ENCODE assay signal across 8 cellular contexts in genomic region chr4:56981795-56982201, GRCh38. TPM values are rescaled to one million over a fixed set of nuclear protein-coding genes. Genes with fewer than 3 reads are reported as not detected.
DNase-seq lines count a peak whose midpoint lies in the region; ATAC-seq and TF ChIP-seq lines count a peak whose summit lies in the region.

No MANE protein-coding gene starts in this region.

- intact Hi-C loops in activated CD4-positive, alpha-beta memory T cell treated with anti-CD3 and anti-CD28 coated beads for 36 hours (cut with micrococcal nuclease) = no loop called here

- peaks cover 23% of the 10 kb centered on the region for H3K36me3 Mint-ChIP-seq in activated naive CD4-positive, alpha-beta T cell treated with anti-CD3 and anti-CD28 coated beads, Interleukin-2, amount 10 ng/mL, durations not matched to agents 7 days and 5 days
- peaks cover 22% of the 10 kb centered on the region for H3K36me3 Mint-ChIP-seq in activated CD4-positive, alpha-beta memory T cell treated with anti-CD3 and anti-CD28 coated beads for 36 hours

- peak overlapping the region; percentile 15 for H3K4me3 Mint-ChIP-seq in activated naive CD4-positive, alpha-beta T cell treated with anti-CD3 and anti-CD28 coated beads, Interleukin-2, amount 10 ng/mL, durations not matched to agents 7 days and 5 days
- H3K4me3 Mint-ChIP-seq in activated CD4-positive, alpha-beta memory T cell treated with anti-CD3 and anti-CD28 coated beads for 36 hours = peak overlapping the region; percentile 51
- peak overlapping the region; percentile 68 to 94 for H3K4me3 Mint-ChIP-seq in stimulated activated naive CD8-positive, alpha-beta T cell treated with anti-CD3 and anti-CD28 coated beads, Interleukin-15, amount 100 ng/mL, for 72 hours

- H3K4me1 ChIP-seq in HAP-1 = peaks cover 8% of the 10 kb centered on the region

- H3K36me3 ChIP-seq in HAP-1 (replicated peaks) = peaks cover 15% of the 10 kb centered on the region

- H3K4me1 Mint-ChIP-seq in activated naive CD4-positive, alpha-beta T cell treated with anti-CD3 and anti-CD28 coated beads, Interleukin-2, amount 10 ng/mL, durations not matched to agents 7 days and 5 days = peaks cover 37% of the 10 kb centered on the region
- H3K4me1 Mint-ChIP-seq in activated CD4-positive, alpha-beta memory T cell treated with anti-CD3 and anti-CD28 coated beads for 36 hours (ENCODE audit: low read depth) = peaks cover 50% of the 10 kb centered on the region
- H3K4me1 Mint-ChIP-seq in stimulated activated naive CD8-positive, alpha-beta T cell treated with anti-CD3 and anti-CD28 coated beads, Interleukin-15, amount 100 ng/mL, for 72 hours = peaks cover 49% of the 10 kb centered on the region

- H3K27ac Mint-ChIP-seq in activated naive CD4-positive, alpha-beta T cell treated with anti-CD3 and anti-CD28 coated beads, Interleukin-2, amount 10 ng/mL, durations not matched to agents 7 days and 5 days = peak overlapping the region; percentile 49
- peak overlapping the region; percentile 71 for H3K27ac Mint-ChIP-seq in activated CD4-positive, alpha-beta memory T cell treated with anti-CD3 and anti-CD28 coated beads for 36 hours
- peak overlapping the region; percentile 2 to 63 for H3K27ac Mint-ChIP-seq in stimulated activated naive CD8-positive, alpha-beta T cell treated with anti-CD3 and anti-CD28 coated beads, Interleukin-15, amount 100 ng/mL, for 72 hours

- no peaks in the 10 kb centered on the region for H3K9me3 ChIP-seq in HAP-1

- POLR2A ChIA-PET in activated CD4-positive, alpha-beta memory T cell treated with anti-CD3 and anti-CD28 coated beads for 36 hours (lab: Charles Lee) = interaction anchor here (0.7 kb wide), 1 partner anchor 83 kb away, joined by 3 read pairs; no protein-coding TSS in a partner anchor

- no peak for TF ChIP-seq CTCF in fibroblast of the aortic adventitia (IDR thresholded peaks at IDR 0.05; ENCODE audit: insufficient read depth, low read length)

- in situ Hi-C loops in HAP-1 (cut with MboI; ENCODE audit: low sequenced_read_pairs) = no loop called here

- no peaks in the 10 kb centered on the region for H3K27me3 ChIP-seq in HAP-1 (ENCODE audit: low read depth)

- ATAC-seq in stimulated activated naive CD8-positive, alpha-beta T cell treated with anti-CD3 and anti-CD28 coated beads, Interleukin-15, amount 100 ng/mL, for 72 hours = no peak
- no peak for ATAC-seq in HG02642 (IDR thresholded peaks at IDR 0.05; ENCODE audit: poor library complexity, unreplicated experiment)

- H3K27me3 Mint-ChIP-seq in activated naive CD4-positive, alpha-beta T cell treated with anti-CD3 and anti-CD28 coated beads, Interleukin-2, amount 10 ng/mL, durations not matched to agents 7 days and 5 days = no peaks in the 10 kb centered on the region
- H3K27me3 Mint-ChIP-seq in activated CD4-positive, alpha-beta memory T cell treated with anti-CD3 and anti-CD28 coated beads for 36 hours = no peaks in the 10 kb centered on the region
- no peaks in the 10 kb centered on the region for H3K27me3 Mint-ChIP-seq in stimulated activated naive CD8-positive, alpha-beta T cell treated with anti-CD3 and anti-CD28 coated beads, Interleukin-15, amount 100 ng/mL, for 72 hours

- no peak for DNase-seq in activated naive CD4-positive, alpha-beta T cell treated with anti-CD3 and anti-CD28 coated beads, Interleukin-2, amount 10 ng/mL, durations not matched to agents 7 days and 5 days
- no peak for DNase-seq in activated naive CD4-positive, alpha-beta T cell treated with anti-CD3 and anti-CD28 coated beads, Interleukin-2, amount 50 U/mL, for 16 hours
- DNase-seq in activated CD4-positive, alpha-beta memory T cell treated with anti-CD3 and anti-CD28 coated beads for 36 hours = no peak
- DNase-seq in fibroblast of the aortic adventitia (ENCODE audit: low read depth) = peak; percentile 81
- no peak for DNase-seq in stimulated activated naive CD8-positive, alpha-beta T cell treated with anti-CD3 and anti-CD28 coated beads, Interleukin-15, amount 100 ng/mL, for 72 hours
- no peak for DNase-seq in HAP-1 (ENCODE audit: low spot score in 2 of 2)
- DNase-seq in NCI-H146 treated with DMSO at 0.1 percent for 48 hours (lab: John Stamatoyannopoulos, UW; ENCODE audit: unreplicated experiment) = no peak

- H3K4me3 ChIP-seq in fibroblast of the aortic adventitia (ENCODE audit: low read depth, low read length) (peak overlapping the region; percentile 40), HAP-1 (no peak overlapping the region)

- CTCF ChIA-PET in activated naive CD4-positive, alpha-beta T cell treated with anti-CD3 and anti-CD28 coated beads, Interleukin-2, amount 10 ng/mL, durations not matched to agents 7 days and 5 days (lab: Charles Lee) = interaction anchor here (1.2 kb wide), 1 partner anchor 72 kb away, joined by 3 read pairs; no protein-coding TSS in a partner anchor
- CTCF ChIA-PET in activated CD4-positive, alpha-beta memory T cell treated with anti-CD3 and anti-CD28 coated beads for 36 hours (lab: Charles Lee) = no interaction called here

- no peaks in the 10 kb centered on the region for H3K9me3 Mint-ChIP-seq in activated naive CD4-positive, alpha-beta T cell treated with anti-CD3 and anti-CD28 coated beads, Interleukin-2, amount 10 ng/mL, durations not matched to agents 7 days and 5 days
- H3K9me3 Mint-ChIP-seq in activated CD4-positive, alpha-beta memory T cell treated with anti-CD3 and anti-CD28 coated beads for 36 hours = no peaks in the 10 kb centered on the region
- H3K9me3 Mint-ChIP-seq in stimulated activated naive CD8-positive, alpha-beta T cell treated with anti-CD3 and anti-CD28 coated beads, Interleukin-15, amount 100 ng/mL, for 72 hours = no peaks in the 10 kb centered on the region

RNA-seq across cellular contexts. Expression of gene POLR2B, which starts 3.1 kb away (rescaled TPM):
- total RNA-seq in activated CD4-positive, alpha-beta memory T cell treated with anti-CD3 and anti-CD28 coated beads for 36 hours = 100 to 1,000 TPM; 114 to 123 TPM
- total RNA-seq in fibroblast of the aortic adventitia (ENCODE audit: low replicate concordance) = 94.2 and 97.0 TPM in 2 replicates

RNA-seq across cellular contexts. Expression of gene NOA1, which starts 4.4 kb away (rescaled TPM):
- total RNA-seq in activated CD4-positive, alpha-beta memory T cell treated with anti-CD3 and anti-CD28 coated beads for 36 hours = 10 to 100 TPM; 25.0 to 26.6 TPM
- 15.0 and 21.2 TPM in 2 replicates for total RNA-seq in fibroblast of the aortic adventitia (ENCODE audit: low replicate concordance)

Comparison
In these comparisons a context has a peak if more than half of its experiments do, and no peak if none do; other contexts are left out.
1. H3K4me3 Mint-ChIP-seq: peak in every context shown above with its lines; median percentile 81 in stimulated activated naive CD8-positive, alpha-beta T cell treated with anti-CD3 and anti-CD28 coated beads, Interleukin-15, amount 100 ng/mL, for 72 hours; 51 in activated CD4-positive, alpha-beta memory T cell treated with anti-CD3 and anti-CD28 coated beads for 36 hours; 15 in activated naive CD4-positive, alpha-beta T cell treated with anti-CD3 and anti-CD28 coated beads, Interleukin-2, amount 10 ng/mL, durations not matched to agents 7 days and 5 days.